ENCODE assay signal across 15 cellular contexts in genomic region chr20:56005389-56005715, GRCh38. TPM values are rescaled to one million over a fixed set of nuclear protein-coding genes. Genes with fewer than 3 reads are reported as not detected.
"Had no signal": no experiment of that assay in that cellular context is flagged by ENCODE, and none has a peak within 500 bp of the region (broad histone marks: within the 10 kb centered on the region; RNA-seq: fewer than 3 reads in every experiment).

Gene CBLN4 (minus strand): TSS chr20:56005519. CDS start chr20:56004171, 1,348 bp downstream.

- H3K4me3 ChIP-seq: smooth muscle cell, transverse colon had no signal

- H3K4me1 ChIP-seq: parathyroid adenoma had no signal

- ATAC-seq: esophagus mucosa, T-helper 17 cell had no signal

- H3K27ac Mint-ChIP-seq: activated B cell treated with CpG ODN at 0.5 μM for 24 hours; activated CD4-positive, alpha-beta T cell treated with anti-CD3 and anti-CD28 coated beads, Interleukin-2, amount 10 ng/mL, durations not matched to agents 24 days and 14 days; T-helper 17 cell had no signal

- H3K9ac ChIP-seq: parathyroid adenoma had no signal

- H3K9me3 ChIP-seq: right atrium auricular region, transverse colon had no signal

- H3K27ac ChIP-seq: brain microvascular endothelial cell, parathyroid adenoma, right atrium auricular region, transverse colon had no signal

- DNase-seq: activated B cell treated with CpG ODN at 0.5 μM for 24 hours; activated CD4-positive, alpha-beta T cell treated with anti-CD3 and anti-CD28 coated beads, Interleukin-2, amount 10 ng/mL, durations not matched to agents 24 days and 14 days; activated CD8-positive, alpha-beta memory T cell treated with anti-CD3 and anti-CD28 coated beads for 24 hours; activated naive CD4-positive, alpha-beta T cell treated with Interleukin-2 at 50 U/mL for 16 hours; brain microvascular endothelial cell; dermis blood vessel endothelial cell; kidney; T-helper 17 cell; transverse colon had no signal

- H3K4me3 Mint-ChIP-seq: activated B cell treated with CpG ODN at 0.5 μM for 24 hours; activated CD4-positive, alpha-beta T cell treated with anti-CD3 and anti-CD28 coated beads, Interleukin-2, amount 10 ng/mL, durations not matched to agents 24 days and 14 days; neural crest cell; T-helper 17 cell had no signal

- H3K4me1 Mint-ChIP-seq: activated B cell treated with CpG ODN at 0.5 μM for 24 hours; activated CD4-positive, alpha-beta T cell treated with anti-CD3 and anti-CD28 coated beads, Interleukin-2, amount 10 ng/mL, durations not matched to agents 24 days and 14 days; neural crest cell; T-helper 17 cell had no signal

- H3K36me3 ChIP-seq: brain microvascular endothelial cell, right atrium auricular region, transverse colon had no signal

RNA-seq across cellular contexts. Expression of gene CBLN4, which starts in this region (rescaled TPM):
- total RNA-seq: activated B cell treated with CpG ODN at 0.5 μM for 24 hours; activated CD4-positive, alpha-beta T cell treated with anti-CD3 and anti-CD28 coated beads, Interleukin-2, amount 10 ng/mL, durations not matched to agents 24 days and 14 days; dermis blood vessel endothelial cell; esophagus mucosa; lower leg skin; neural crest cell; right atrium auricular region; smooth muscle cell; T-helper 17 cell had no signal
- polyA plus RNA-seq: smooth muscle cell had no signal
